9 cellular contexts compared by ENCODE assay signal in genomic region chr1:48198970-48199369, GRCh38. TPM values are rescaled to one million over a fixed set of nuclear protein-coding genes. Genes with fewer than 3 reads are reported as not detected.
"Had no signal": no experiment of that assay in that cellular context is flagged by ENCODE, and none has a peak within 500 bp of the region (broad histone marks: within the 10 kb centered on the region; RNA-seq: fewer than 3 reads in every experiment).

No MANE protein-coding gene starts in this region.

- FAIRE-seq: HTR-8/SVneo had no signal

- DNase-seq: GM23248, GOT3, H7, HCEC 1CT, Karpas-422, KBM-7 had no signal

- H3K4me3 ChIP-seq: GM23248 had no signal

- H3K27ac ChIP-seq: GM23248, KMS-11 had no signal

- H3K4me2 ChIP-seq: KMS-11 had no signal

- H2AFZ ChIP-seq: GM23248 had no signal

- H3K9ac ChIP-seq: GM23248, KMS-11 had no signal

RNA-seq across cellular contexts. Expression of gene SLC5A9, which starts 23.5 kb away (rescaled TPM):
- total RNA-seq: GM23248, H4 had no signal
- polyA plus RNA-seq: GM23248 had no signal
